ENCODE assay signal across 2 cellular contexts in the genomic region with DNA sequence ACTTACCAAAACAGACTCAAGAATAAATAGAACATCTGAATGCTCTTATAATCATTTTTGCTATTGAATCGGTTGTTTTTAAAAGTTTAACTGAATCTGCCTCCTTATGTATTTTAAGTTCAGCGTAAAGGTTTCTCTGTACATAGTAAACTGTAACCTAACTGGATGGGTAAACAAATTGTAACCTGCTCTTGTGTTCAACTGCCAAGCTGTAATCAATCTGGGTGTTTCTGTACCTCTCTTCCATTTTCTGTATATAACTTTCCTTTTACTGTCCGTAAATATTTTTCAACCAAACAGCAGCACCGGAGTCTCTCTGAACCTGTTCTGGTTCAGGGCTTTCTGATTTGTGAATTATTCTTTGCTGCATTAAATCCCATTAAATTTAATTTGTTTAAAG.
TF ChIP-seq lines count a peak whose summit lies in the region.

No MANE protein-coding gene starts in this region.

TF ChIP-seq in H1, 55 proteins besides CTCF, POLR2A, EP300 and RAD21:
- TF ChIP-seq EZH2 (IDR thresholded peaks at IDR 0.05; ENCODE audit: low read depth, low read length, severe bottlenecking): no peak
- no peak for TF ChIP-seq SP2 (IDR thresholded peaks at IDR 0.05; ENCODE audit: low read length)

TF ChIP-seq in GM12891, 5 proteins besides CTCF, POLR2A, EP300 and RAD21:
- no peak for TF ChIP-seq POLR2AphosphoS5 (IDR thresholded peaks at IDR 0.05; ENCODE audit: low read depth, low read length)
- no peak for TF ChIP-seq SPI1 (IDR thresholded peaks at IDR 0.05; ENCODE audit: low read depth, low read length)
- no peak for TF ChIP-seq PAX5 (IDR thresholded peaks at IDR 0.05; ENCODE audit: insufficient read depth, low read length, severe bottlenecking)
- TF ChIP-seq TAF1 (IDR thresholded peaks at IDR 0.05; ENCODE audit: low read depth, low read length): no peak
- TF ChIP-seq POU2F2 (IDR thresholded peaks at IDR 0.05; ENCODE audit: low read depth, low read length): no peak
